ENCODE assay signal across 8 cellular contexts in the genomic region with DNA sequence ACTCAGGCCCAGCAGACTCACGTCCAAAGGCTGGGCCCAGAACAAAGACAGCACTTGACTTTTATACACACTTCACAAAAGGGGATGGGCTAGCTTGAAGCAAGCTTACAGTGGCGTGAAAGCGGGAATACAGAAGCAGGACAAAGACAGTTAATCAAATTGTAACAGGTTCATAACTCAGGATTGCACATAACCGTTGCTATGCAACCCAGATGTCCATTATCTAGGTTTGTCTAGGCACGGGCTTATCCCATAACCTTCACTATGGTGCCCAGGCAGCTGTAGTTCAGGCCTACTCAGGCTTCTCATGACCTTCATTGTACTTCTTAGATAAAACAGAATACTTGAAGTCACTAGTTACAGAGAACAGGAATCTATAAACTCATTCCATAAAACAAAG.
A peak's percentile ranks its signal among the peaks of the same experiment; 100 is the strongest.
DNase-seq lines count a peak whose midpoint lies in the region; ATAC-seq, FAIRE-seq and TF ChIP-seq lines count a peak whose summit lies in the region.
"Not testable (repeated sequence)": the region's sequence is repeated elsewhere in the genome, so short reads cannot be mapped to it uniquely, and the experiment has no call there.

No MANE protein-coding gene starts in this region.

- TF ChIP-seq CTCF in fibroblast of pulmonary artery (IDR thresholded peaks at IDR 0.05; ENCODE audit: low read length, missing control alignments); progenitor cell of endocrine pancreas (IDR thresholded peaks at IDR 0.05; ENCODE audit: unreplicated experiment): not testable (repeated sequence)

- H3K9me3 Mint-ChIP-seq in activated T-cell treated with anti-CD3 and anti-CD28 coated beads, Interleukin-2, amount 50 U/mL, for 72 hours; progenitor cell of endocrine pancreas (ENCODE audit: low read depth): not testable (repeated sequence)

- H3K4me3 ChIP-seq in fibroblast of pulmonary artery (replicated peaks; ENCODE audit: low read depth, low read length): not testable (repeated sequence)

- H3K27me3 Mint-ChIP-seq in activated T-cell treated with anti-CD3 and anti-CD28 coated beads, Interleukin-2, amount 50 U/mL, for 72 hours (ENCODE audit: low read depth); progenitor cell of endocrine pancreas: not testable (repeated sequence)

- not testable (repeated sequence) for H3K4me3 Mint-ChIP-seq in activated T-cell treated with anti-CD3 and anti-CD28 coated beads, Interleukin-2, amount 50 U/mL, for 72 hours; progenitor cell of endocrine pancreas (ENCODE audit: low read depth)

- H3K27ac Mint-ChIP-seq in activated T-cell treated with anti-CD3 and anti-CD28 coated beads, Interleukin-2, amount 50 U/mL, for 72 hours: peak overlapping the region; percentile 54
- peak overlapping the region; percentile 93 for H3K27ac Mint-ChIP-seq in progenitor cell of endocrine pancreas

- ATAC-seq in activated T-cell treated with anti-CD3 and anti-CD28 coated beads, Interleukin-2, amount 50 U/mL, for 72 hours (replicated peaks in 1 of 2): not testable (repeated sequence)

- H3K4me1 Mint-ChIP-seq in activated T-cell treated with anti-CD3 and anti-CD28 coated beads, Interleukin-2, amount 50 U/mL, for 72 hours (ENCODE audit: low read depth); progenitor cell of endocrine pancreas (ENCODE audit: low read depth): not testable (repeated sequence)

- DNase-seq in H54 (ENCODE audit: insufficient read length, low spot score); activated T-cell treated with anti-CD3 and anti-CD28 coated beads, Interleukin-2, amount 50 U/mL, for 72 hours; progenitor cell of endocrine pancreas (ENCODE audit: low spot score, unreplicated experiment): not testable (repeated sequence)
- peak; percentile 94 for DNase-seq in NCI-H2029 (lab: John Stamatoyannopoulos, UW)
- peak; percentile 43 for DNase-seq in NCI-H345 (lab: John Stamatoyannopoulos, UW)
- DNase-seq in NCI-H82 (lab: John Stamatoyannopoulos, UW): peak; percentile 92
- peak; percentile 48 for DNase-seq in fibroblast of pulmonary artery (ENCODE audit: low read depth)

- TF ChIP-seq POLR2A in H54 (IDR thresholded peaks at IDR 0.05; ENCODE audit: low read depth, low read length): not testable (repeated sequence)

- FAIRE-seq in A204.1 (lab: Jason Lieb, UNC) (peak; percentile 3), H54 (lab: Jason Lieb, UNC) (peak; percentile 27)

- not testable (repeated sequence) for H3K36me3 Mint-ChIP-seq in activated T-cell treated with anti-CD3 and anti-CD28 coated beads, Interleukin-2, amount 50 U/mL, for 72 hours (ENCODE audit: insufficient read depth in 2 of 2)
- peaks cover 17% of the 10 kb centered on the region for H3K36me3 Mint-ChIP-seq in progenitor cell of endocrine pancreas (ENCODE audit: insufficient read depth)
